In genomic region chr9:119556129-119556875, GRCh38 we compare ENCODE assay signal across 8 cellular contexts.
DNase-seq lines count a peak whose midpoint lies in the region; ATAC-seq and TF ChIP-seq lines count a peak whose summit lies in the region.

No MANE protein-coding gene starts in this region.

- H3K36me3 ChIP-seq in WERI-Rb-1: no peaks in the 10 kb centered on the region

- H3K27me3 ChIP-seq in WERI-Rb-1 (ENCODE audit: insufficient read depth, low read depth, severe bottlenecking): no peaks in the 10 kb centered on the region

- DNase-seq in AG09309 (ENCODE audit: low read depth) (peak; percentile 10), NCI-H2029 (lab: John Stamatoyannopoulos, UW) (peak; percentile 65), WERI-Rb-1 (peak; percentile 92), dermis microvascular lymphatic vessel endothelial cell (ENCODE audit: low read depth in 2 of 2) (peak; percentile 82 to 90), lower leg skin (ENCODE audit: low spot score in 2 of 2) (peak; percentile 39 to 93)
- DNase-seq in stimulated activated CD4-positive, alpha-beta T cell treated with anti-CD3 and anti-CD28 coated beads, Interleukin-4, amount 100 ng/mL, for 48 hours (ENCODE audit: low read depth in 2 of 2): peak; percentile 37 to 56

- no peak for TF ChIP-seq POLR2A in lower leg skin (IDR thresholded peaks at IDR 0.05)

- TF ChIP-seq CTCF in AG09309 (IDR thresholded peaks at IDR 0.05; ENCODE audit: control insufficient read depth, insufficient read depth, low read depth, low read length, missing control alignments) (peak; percentile 98), WERI-Rb-1 (IDR thresholded peaks at IDR 0.05; ENCODE audit: low read depth, low read length) (peak; percentile 98), lower leg skin (IDR thresholded peaks at IDR 0.05) (no peak)

- ATAC-seq in GM18858 (IDR thresholded peaks at IDR 0.05; ENCODE audit: unreplicated experiment) (peak; percentile 94), HG03045 (IDR thresholded peaks at IDR 0.05; ENCODE audit: unreplicated experiment) (peak; percentile 97)

- H3K9me3 ChIP-seq in WERI-Rb-1 (ENCODE audit: severe bottlenecking): no peaks in the 10 kb centered on the region

- intact Hi-C loops in lower leg skin (cut with DNase I; ENCODE audit: low total_unique reads): no loop called here

- peak overlapping the region; percentile 24 for H3K27ac ChIP-seq in WERI-Rb-1

- WGBS in lower leg skin, 2 donors: 14% methylated on average over 31 of the region's 31 CpGs

- H3K4me3 ChIP-seq in AG09309 (ENCODE audit: control insufficient read depth, low read depth, low read length) (peak overlapping the region; percentile 48), WERI-Rb-1 (ENCODE audit: low read depth, low read length) (peak overlapping the region; percentile 37), lower leg skin (ENCODE audit: low read depth, poor library complexity, severe bottlenecking) (no peak overlapping the region)

Comparison
In these comparisons a context has a peak if more than half of its experiments do, and no peak if none do; other contexts are left out.
1. DNase-seq: peak in every context shown above with its lines; median percentile 92 in WERI-Rb-1; 86 in dermis microvascular lymphatic vessel endothelial cell; 66 in lower leg skin; 65 in NCI-H2029; 46 in stimulated activated CD4-positive, alpha-beta T cell treated with anti-CD3 and anti-CD28 coated beads, Interleukin-4, amount 100 ng/mL, for 48 hours; 10 in AG09309.
2. CTCF ChIP-seq: peak in AG09309 (single experiment) and WERI-Rb-1 (single experiment); none in lower leg skin (0 of 3).